In genomic region chr20:13418263-13419229, GRCh38 we compare ENCODE assay signal across 1 cellular context.
TF ChIP-seq lines count a peak whose summit lies in the region.

No MANE protein-coding gene starts in this region.

TF ChIP-seq in HepG2, 621 proteins besides CTCF, POLR2A, EP300 and RAD21 (continued from another document and continues in another):
- TF ChIP-seq ATF6 (CRISPR knock-in tag; conservative IDR thresholded peaks at IDR 0.05): peak; percentile 87; the same call in 1 of the 2 replicates
- TF ChIP-seq ZNF790 (CRISPR knock-in tag; IDR thresholded peaks at IDR 0.05; ENCODE audit: borderline replicate concordance): 0 out of 2 replicates have a peak, but pooled peaks have one; percentile 41
- TF ChIP-seq ZSCAN9 (CRISPR knock-in tag; IDR thresholded peaks at IDR 0.05; ENCODE audit: borderline replicate concordance): peak; percentile 91
- 0 out of 2 replicates have a peak, but pooled peaks have one; percentile 46 for TF ChIP-seq GZF1 (CRISPR knock-in tag; IDR thresholded peaks at IDR 0.05)
- no peak for TF ChIP-seq RFX5 (IDR thresholded peaks at IDR 0.05; ENCODE audit: low read depth, low read length)
- TF ChIP-seq STAG1 (CRISPR knock-in tag; IDR thresholded peaks at IDR 0.05): peak; percentile 29; the same call in 1 of the 2 replicates
- TF ChIP-seq RFXANK (CRISPR knock-in tag; IDR thresholded peaks at IDR 0.05): peak; percentile 75; the same call in 1 of the 2 replicates
- no peak; the same call in 1 of the 2 replicates for TF ChIP-seq ZNF12 (CRISPR knock-in tag; IDR thresholded peaks at IDR 0.05)
- no peak for TF ChIP-seq PRDM4 (CRISPR knock-in tag; IDR thresholded peaks at IDR 0.05; ENCODE audit: borderline replicate concordance)
- peak; percentile 52 for TF ChIP-seq MAFF (IDR thresholded peaks at IDR 0.05; ENCODE audit: low read depth, low read length)
- TF ChIP-seq PRPF4 (IDR thresholded peaks at IDR 0.05; ENCODE audit: low read depth, low read length, poor library complexity, severe bottlenecking): no peak
- no peak for TF ChIP-seq EEA1 (CRISPR knock-in tag; IDR thresholded peaks at IDR 0.05; ENCODE audit: borderline replicate concordance)
- TF ChIP-seq NPAS2 (CRISPR knock-in tag; IDR thresholded peaks at IDR 0.05; ENCODE audit: borderline replicate concordance): no peak
- peak; percentile 64; the same call in 1 of the 2 replicates for TF ChIP-seq CREB3 (CRISPR knock-in tag; IDR thresholded peaks at IDR 0.05)
- TF ChIP-seq RNF219 (CRISPR knock-in tag; IDR thresholded peaks at IDR 0.05): 0 out of 2 replicates have a peak, but pooled peaks have one; percentile 78
- no peak for TF ChIP-seq CREBL2 (CRISPR knock-in tag; IDR thresholded peaks at IDR 0.05; ENCODE audit: borderline replicate concordance)
- 0 out of 2 replicates have a peak, but pooled peaks have one; percentile 57 for TF ChIP-seq ZNF124 (CRISPR knock-in tag; IDR thresholded peaks at IDR 0.05)
- TF ChIP-seq KLF6 (CRISPR knock-in tag; IDR thresholded peaks at IDR 0.05): peak; percentile 54
- TF ChIP-seq KAT8 (CRISPR knock-in tag; IDR thresholded peaks at IDR 0.05): peak; percentile 86; the same call in 1 of the 2 replicates
- peak; percentile 44; the same call in 1 of the 2 replicates for TF ChIP-seq RFX3 (CRISPR knock-in tag; IDR thresholded peaks at IDR 0.05)
- peak; percentile 79; the same call in 1 of the 2 replicates for TF ChIP-seq MEIS2 (CRISPR knock-in tag; IDR thresholded peaks at IDR 0.05)
- 0 out of 2 replicates have a peak, but pooled peaks have one; percentile 55 for TF ChIP-seq ZFP36L1 (CRISPR knock-in tag; IDR thresholded peaks at IDR 0.05)
- no peak for TF ChIP-seq SP2 (CRISPR knock-in tag; IDR thresholded peaks at IDR 0.05)
- peak; percentile 77; the same call in 1 of the 2 replicates for TF ChIP-seq ZNF710 (CRISPR knock-in tag; IDR thresholded peaks at IDR 0.05; ENCODE audit: borderline replicate concordance)
- peak; percentile 54; the same call in 1 of the 2 replicates for TF ChIP-seq POGK (CRISPR knock-in tag; conservative IDR thresholded peaks at IDR 0.05)
- TF ChIP-seq NFATC3 (CRISPR knock-in tag; IDR thresholded peaks at IDR 0.05): 0 out of 2 replicates have a peak, but pooled peaks have one; percentile 39
- peak; percentile 99 for TF ChIP-seq PAXIP1 (CRISPR knock-in tag; conservative IDR thresholded peaks at IDR 0.05)
- TF ChIP-seq HOXD1 (CRISPR knock-in tag; IDR thresholded peaks at IDR 0.05): peak; percentile 30; the same call in 1 of the 2 replicates
- TF ChIP-seq MXI1 (IDR thresholded peaks at IDR 0.05; ENCODE audit: borderline replicate concordance, low read depth, low read length): peak; percentile 28; the same call in 1 of the 3 replicates
- TF ChIP-seq ZNF652 (CRISPR knock-in tag; IDR thresholded peaks at IDR 0.05; ENCODE audit: borderline replicate concordance, low read depth): peak; percentile 43; the same call in 1 of the 2 replicates
- TF ChIP-seq CSRNP2 (CRISPR knock-in tag; conservative IDR thresholded peaks at IDR 0.05; ENCODE audit: low read depth): no peak
- no peak for TF ChIP-seq RAD51 (IDR thresholded peaks at IDR 0.05; ENCODE audit: borderline replicate concordance)
- peak; percentile 93 for TF ChIP-seq HNF4A (CRISPR knock-in tag; IDR thresholded peaks at IDR 0.05)
- TF ChIP-seq CBFB (CRISPR knock-in tag; IDR thresholded peaks at IDR 0.05): 0 out of 2 replicates have a peak, but pooled peaks have one; percentile 39
- TF ChIP-seq MED13 (CRISPR knock-in tag; IDR thresholded peaks at IDR 0.05): peak; percentile 62; the same call in 1 of the 2 replicates
- TF ChIP-seq HHEX (CRISPR knock-in tag; IDR thresholded peaks at IDR 0.05): 0 out of 2 replicates have a peak, but pooled peaks have one; percentile 75
- no peak for TF ChIP-seq THAP8 (CRISPR knock-in tag; IDR thresholded peaks at IDR 0.05; ENCODE audit: borderline replicate concordance)
- TF ChIP-seq ATF1 (CRISPR knock-in tag; IDR thresholded peaks at IDR 0.05): no peak
- TF ChIP-seq FOXO1 (CRISPR knock-in tag; IDR thresholded peaks at IDR 0.05): peak; percentile 97
- peak; percentile 56 for TF ChIP-seq GATAD1 (CRISPR knock-in tag; IDR thresholded peaks at IDR 0.05)
- peak; percentile 93; the same call in 1 of the 2 replicates for TF ChIP-seq FOXK1 (CRISPR knock-in tag; IDR thresholded peaks at IDR 0.05; ENCODE audit: borderline replicate concordance, low read depth)
- no peak for TF ChIP-seq SP1 (IDR thresholded peaks at IDR 0.05)
- TF ChIP-seq SP1 (CRISPR knock-in tag; IDR thresholded peaks at IDR 0.05): no peak
